ENCODE assay signal across 15 cellular contexts in the genomic region with DNA sequence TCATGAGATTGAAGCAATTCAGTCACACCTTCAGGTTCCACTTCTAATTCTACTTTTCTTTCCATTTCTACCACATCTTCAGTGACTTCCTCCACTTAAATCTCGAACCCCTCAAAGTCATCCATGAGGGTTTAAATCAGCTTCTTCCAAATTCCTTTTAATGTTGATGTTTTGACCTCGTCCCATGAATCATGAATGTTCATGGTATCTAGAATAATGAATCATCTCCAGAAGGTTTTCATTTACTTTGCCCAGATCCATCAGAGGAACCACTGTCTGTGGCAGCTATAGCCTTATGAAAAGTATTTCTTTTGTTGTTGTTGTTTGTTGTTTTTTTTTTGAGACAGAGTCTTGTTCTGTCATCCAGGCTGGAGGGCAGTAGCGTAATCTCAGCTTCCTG.
"Had no signal": no experiment of that assay in that cellular context is flagged by ENCODE, and none has a peak within 500 bp of the region (broad histone marks: within the 10 kb centered on the region; RNA-seq: fewer than 3 reads in every experiment).

No MANE protein-coding gene starts in this region.

- H3K27me3 ChIP-seq: thyroid gland, uterus had no signal

- DNase-seq: activated CD4-positive, alpha-beta T cell treated with anti-CD3 and anti-CD28 coated beads, Interleukin-2, amount 50 U/mL, for 48 hours; activated T-cell treated with anti-CD3 and anti-CD28 coated beads, Interleukin-2, amount 50 U/mL, for 24 hours; caudate nucleus; foreskin melanocyte; head of caudate nucleus; immature natural killer cell; left cardiac atrium; lower lobe of right lung; stimulated activated CD4-positive, alpha-beta T cell treated with anti-CD3 and anti-CD28 coated beads, Interleukin-12 subunit alpha, Interleukin-12 subunit beta, amount 100 ng/mL, for 4 hours; stimulated activated CD4-positive, alpha-beta T cell treated with anti-CD3 and anti-CD28 coated beads, Interleukin-2, amount 100 ng/mL, for 24 hours; T-helper 1 cell; T1000; thyroid gland; uterus; WERI-Rb-1 had no signal

- H3K4me3 ChIP-seq: lower lobe of right lung, thyroid gland, uterus had no signal

- H3K4me1 ChIP-seq: lower lobe of right lung, uterus had no signal

- H3K27ac ChIP-seq: lower lobe of right lung, thyroid gland, uterus, WERI-Rb-1 had no signal

- H3K9me3 ChIP-seq: lower lobe of right lung, thyroid gland, uterus had no signal

- H3K36me3 ChIP-seq: uterus had no signal

- ATAC-seq: left cardiac atrium, lower lobe of right lung had no signal
